Comparison of ENCODE assay signal across 8 cellular contexts in the genomic region with DNA sequence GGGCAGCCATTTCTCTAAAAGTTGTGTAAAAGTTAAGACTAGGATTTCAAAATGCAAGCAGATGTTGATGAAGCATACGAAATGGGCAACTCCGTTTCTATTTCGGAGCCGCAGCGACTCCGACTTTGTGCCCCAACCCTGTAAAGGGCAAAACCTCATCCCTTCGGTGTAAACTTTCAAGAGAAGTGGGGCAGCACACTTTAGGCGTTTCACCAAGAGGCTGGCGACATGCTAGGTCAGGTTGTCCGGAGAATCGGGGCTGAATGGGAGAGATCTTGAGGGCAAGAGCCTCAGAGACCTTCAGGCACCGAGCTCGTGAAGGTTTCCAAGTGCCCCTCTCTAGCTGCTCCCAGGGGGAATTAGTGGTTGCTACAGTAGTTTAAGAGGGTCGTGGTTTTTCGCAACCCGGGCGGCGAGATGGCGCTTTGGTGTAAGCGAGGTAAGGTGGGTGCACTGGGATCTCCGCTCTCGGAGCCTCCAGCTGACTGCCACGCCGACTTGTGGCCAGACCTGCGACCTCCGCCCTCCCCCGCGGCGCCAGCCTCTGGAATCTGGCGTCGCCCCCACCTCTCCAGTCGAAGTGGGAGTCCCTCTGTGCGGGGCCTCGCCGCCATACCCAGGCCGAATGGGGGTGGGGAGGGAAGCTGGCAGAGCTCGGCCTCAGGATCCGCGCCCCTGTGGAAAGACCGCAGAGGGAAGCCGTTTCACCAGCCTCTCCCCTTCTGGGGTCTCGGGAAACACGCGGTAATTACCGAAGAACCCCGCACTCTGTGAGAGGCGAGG. TPM values are rescaled to one million over a fixed set of nuclear protein-coding genes. Genes with fewer than 3 reads are reported as not detected.
DNase-seq lines count a peak whose midpoint lies in the region; ATAC-seq, FAIRE-seq and TF ChIP-seq lines count a peak whose summit lies in the region.

No MANE protein-coding gene starts in this region.

- DNase-seq in D721Med (ENCODE audit: insufficient read length, low spot score) = no peak
- peak in 4 of 5 experiments; percentile 23 to 66 (median 50) for DNase-seq in T-helper 2 cell
- peak; percentile 82 for DNase-seq in iPS-NIHi7 (ENCODE audit: extremely low spot score)
- DNase-seq in stimulated activated CD4-positive, alpha-beta T cell treated with anti-CD3 and anti-CD28 coated beads, Interleukin-12 subunit alpha, Interleukin-12 subunit beta, amount 100 ng/mL, for 24 hours (ENCODE audit: low read depth in 2 of 2) = peak; percentile 47 to 49
- DNase-seq in NCI-H2107 (lab: John Stamatoyannopoulos, UW) = no peak

- peaks cover 0 to 3% (median 0%) of the 10 kb centered on the region in 5 experiments for H3K9me3 Mint-ChIP-seq in brain

- H3K4me1 Mint-ChIP-seq in brain = peaks cover 61% of the 10 kb centered on the region

- H3K27ac ChIP-seq in KOPT-K1 (ENCODE audit: low read depth, low read length, poor library complexity, severe bottlenecking) = peak overlapping the region; percentile 99

- no peaks in the 10 kb centered on the region for H3K9me3 ChIP-seq in KOPT-K1 (ENCODE audit: insufficient read depth, low read length, poor library complexity, severe bottlenecking)

- FAIRE-seq in D721Med (lab: Jason Lieb, UNC) = no peak

- ATAC-seq in GM21576 (IDR thresholded peaks at IDR 0.05; ENCODE audit: unreplicated experiment) = peak; percentile 25

- H3K36me3 Mint-ChIP-seq in brain = peaks cover 22% of the 10 kb centered on the region

- peak overlapping the region; percentile 86 to 99 (median 98) for H3K4me3 Mint-ChIP-seq in brain

- H3K27ac Mint-ChIP-seq in brain = peak overlapping the region; percentile 96 to 100 (median 99)

- peak; percentile 32 for TF ChIP-seq CTCF in D721Med (IDR thresholded peaks at IDR 0.05; ENCODE audit: insufficient read depth, missing control alignments)
- peak; percentile 35 to 47 for TF ChIP-seq CTCF in brain (conservative IDR thresholded peaks at IDR 0.05)

- H3K27me3 Mint-ChIP-seq in brain = peaks cover 6% of the 10 kb centered on the region

- 0 out of 2 replicates have a peak, but pooled peaks cover 5% of the 10 kb centered on the region for H3K36me3 ChIP-seq in KOPT-K1 (ENCODE audit: insufficient read depth, low read length)

RNA-seq across cellular contexts. Expression of gene HEXIM2, which starts 1.0 kb away (rescaled TPM):
- polyA plus RNA-seq in brain (ENCODE audit: insufficient read depth, low read depth, low replicate concordance) = 17.2 TPM

RNA-seq across cellular contexts. Expression of gene HEXIM1, which starts 12.4 kb away (rescaled TPM):
- polyA plus RNA-seq in brain (ENCODE audit: insufficient read depth, low read depth, low replicate concordance) = 10.8 TPM

RNA-seq across cellular contexts. Expression of gene ACBD4, which starts 25.2 kb away (rescaled TPM):
- 7.6 TPM for polyA plus RNA-seq in brain (ENCODE audit: insufficient read depth, low read depth, low replicate concordance)

RNA-seq across cellular contexts. Expression of gene PLCD3, which starts 28.4 kb away (rescaled TPM):
- 35.8 TPM for polyA plus RNA-seq in brain (ENCODE audit: insufficient read depth, low read depth, low replicate concordance)

Comparison
In these comparisons a context has a peak if more than half of its experiments do, and no peak if none do; other contexts are left out.
1. DNase-seq: peak in T-helper 2 cell (4 of 5), iPS-NIHi7 (single experiment) and stimulated activated CD4-positive, alpha-beta T cell treated with anti-CD3 and anti-CD28 coated beads, Interleukin-12 subunit alpha, Interleukin-12 subunit beta, amount 100 ng/mL, for 24 hours (2 of 2); none in D721Med (single experiment) and NCI-H2107 (single experiment).